Comparison of ENCODE assay signal across 9 cellular contexts in the genomic region with DNA sequence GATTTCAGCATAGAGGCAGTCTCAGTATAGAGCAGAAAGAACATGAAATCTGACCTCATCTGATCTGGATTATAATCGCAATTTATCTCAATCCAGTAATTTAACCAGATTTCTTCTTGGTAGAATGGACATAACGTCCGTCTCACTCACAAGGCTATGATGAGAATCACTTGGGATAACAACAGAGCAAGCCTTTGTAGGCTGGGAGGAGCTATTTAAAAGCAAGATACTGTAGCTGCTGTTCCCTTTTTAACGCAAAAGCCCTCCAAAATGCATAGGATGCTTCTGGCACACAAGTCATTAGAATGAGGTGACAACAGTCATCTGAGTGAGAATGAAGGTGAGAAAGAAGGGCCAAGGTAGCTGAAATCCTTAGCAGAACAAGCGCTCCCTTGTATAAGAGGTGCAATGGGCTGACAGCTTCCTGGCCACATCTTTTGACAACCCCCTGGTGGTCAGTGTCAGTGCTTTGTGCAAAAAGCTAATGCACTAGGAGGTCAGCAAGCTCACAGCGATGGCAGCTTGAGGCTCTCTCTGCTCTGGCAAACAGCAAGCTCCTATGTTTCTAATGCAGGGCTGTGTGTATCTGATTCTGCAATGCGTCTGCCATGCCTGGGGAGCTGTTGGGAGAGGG. TPM values are rescaled to one million over a fixed set of nuclear protein-coding genes. Genes with fewer than 3 reads are reported as not detected.
DNase-seq lines count a peak whose midpoint lies in the region; ATAC-seq and TF ChIP-seq lines count a peak whose summit lies in the region.
"Had no signal": no experiment of that assay in that cellular context is flagged by ENCODE, and none has a peak within 500 bp of the region (broad histone marks: within the 10 kb centered on the region; RNA-seq: fewer than 3 reads in every experiment).

No MANE protein-coding gene starts in this region.

- CTCF ChIA-PET in activated CD8-positive, alpha-beta T cell treated with anti-CD3 and anti-CD28 coated beads for 36 hours (lab: Charles Lee), result interaction anchor here (1.0 to 1.4 kb wide), 3 partner anchors 14 to 48 kb away, joined by 3 to 5 read pairs (median 4); no protein-coding TSS in a partner anchor
- CTCF ChIA-PET in activated CD8-positive, alpha-beta T cell treated with anti-CD3 and anti-CD28 coated beads, Interleukin-2, amount 10 ng/mL, durations not matched to agents 7 days and 5 days (lab: Charles Lee), result interaction anchor here (0.8 to 1.5 kb wide), 4 partner anchors 10 to 126 kb away, joined by 3 to 4 read pairs (median 3); no protein-coding TSS in a partner anchor
- CTCF ChIA-PET in activated CD4-positive, alpha-beta memory T cell treated with anti-CD3 and anti-CD28 coated beads, Interleukin-2, amount 10 ng/mL, durations not matched to agents 7 days and 5 days (lab: Charles Lee), result no interaction called here

- no peak overlapping the region for H3K27ac Mint-ChIP-seq in activated CD8-positive, alpha-beta T cell treated with anti-CD3 and anti-CD28 coated beads for 36 hours
- no peak overlapping the region for H3K27ac Mint-ChIP-seq in activated CD8-positive, alpha-beta T cell treated with anti-CD3 and anti-CD28 coated beads, Interleukin-2, amount 10 ng/mL, durations not matched to agents 7 days and 5 days
- H3K27ac Mint-ChIP-seq in activated CD4-positive, alpha-beta memory T cell treated with anti-CD3 and anti-CD28 coated beads, Interleukin-2, amount 10 ng/mL, durations not matched to agents 7 days and 5 days, result no peak overlapping the region
- H3K27ac Mint-ChIP-seq: T-cell had no signal

- no peaks in the 10 kb centered on the region for H3K36me3 ChIP-seq in testis (ENCODE audit: low read depth, missing control alignments)

- intact Hi-C loops in activated CD8-positive, alpha-beta T cell treated with anti-CD3 and anti-CD28 coated beads for 36 hours (cut with micrococcal nuclease), result no loop called here
- intact Hi-C loops in testis (cut with DNase I; ENCODE audit: low total_unique reads), result no loop called here

- H3K4me3 Mint-ChIP-seq in activated CD8-positive, alpha-beta T cell treated with anti-CD3 and anti-CD28 coated beads for 36 hours, result no peak overlapping the region
- no peak overlapping the region for H3K4me3 Mint-ChIP-seq in activated CD8-positive, alpha-beta T cell treated with anti-CD3 and anti-CD28 coated beads, Interleukin-2, amount 10 ng/mL, durations not matched to agents 7 days and 5 days
- no peak overlapping the region for H3K4me3 Mint-ChIP-seq in activated CD4-positive, alpha-beta memory T cell treated with anti-CD3 and anti-CD28 coated beads, Interleukin-2, amount 10 ng/mL, durations not matched to agents 7 days and 5 days
- H3K4me3 Mint-ChIP-seq: T-cell had no signal

- no peaks in the 10 kb centered on the region for H3K27me3 Mint-ChIP-seq in activated CD8-positive, alpha-beta T cell treated with anti-CD3 and anti-CD28 coated beads for 36 hours
- H3K27me3 Mint-ChIP-seq in activated CD8-positive, alpha-beta T cell treated with anti-CD3 and anti-CD28 coated beads, Interleukin-2, amount 10 ng/mL, durations not matched to agents 7 days and 5 days (ENCODE audit: low read depth), result peaks cover 11% of the 10 kb centered on the region
- H3K27me3 Mint-ChIP-seq in activated CD4-positive, alpha-beta memory T cell treated with anti-CD3 and anti-CD28 coated beads, Interleukin-2, amount 10 ng/mL, durations not matched to agents 7 days and 5 days, result peaks cover 34% of the 10 kb centered on the region

- DNase-seq in activated CD8-positive, alpha-beta T cell treated with anti-CD3 and anti-CD28 coated beads for 36 hours, result peak; percentile 5
- DNase-seq in activated CD8-positive, alpha-beta T cell treated with anti-CD3 and anti-CD28 coated beads, Interleukin-2, amount 10 ng/mL, durations not matched to agents 7 days and 5 days, result no peak
- DNase-seq in RPMI7951 (ENCODE audit: low read depth) (peak; percentile 37), fibroblast of mammary gland (ENCODE audit: low read depth) (peak; percentile 17), testis (peak; percentile 43)
- no peak for DNase-seq in activated CD4-positive, alpha-beta memory T cell treated with anti-CD3 and anti-CD28 coated beads, Interleukin-2, amount 10 ng/mL, durations not matched to agents 7 days and 5 days
- DNase-seq: T-cell had no signal

- no peaks in the 10 kb centered on the region for H3K9me3 Mint-ChIP-seq in activated CD8-positive, alpha-beta T cell treated with anti-CD3 and anti-CD28 coated beads for 36 hours
- no peaks in the 10 kb centered on the region for H3K9me3 Mint-ChIP-seq in activated CD8-positive, alpha-beta T cell treated with anti-CD3 and anti-CD28 coated beads, Interleukin-2, amount 10 ng/mL, durations not matched to agents 7 days and 5 days (ENCODE audit: insufficient read depth)
- H3K9me3 Mint-ChIP-seq in activated CD4-positive, alpha-beta memory T cell treated with anti-CD3 and anti-CD28 coated beads, Interleukin-2, amount 10 ng/mL, durations not matched to agents 7 days and 5 days, result no peaks in the 10 kb centered on the region
- H3K9me3 Mint-ChIP-seq: T-cell had no signal

- H3K4me1 Mint-ChIP-seq in activated CD8-positive, alpha-beta T cell treated with anti-CD3 and anti-CD28 coated beads for 36 hours (ENCODE audit: low read depth), result no peaks in the 10 kb centered on the region
- no peaks in the 10 kb centered on the region for H3K4me1 Mint-ChIP-seq in activated CD8-positive, alpha-beta T cell treated with anti-CD3 and anti-CD28 coated beads, Interleukin-2, amount 10 ng/mL, durations not matched to agents 7 days and 5 days (ENCODE audit: low read depth)
- H3K4me1 Mint-ChIP-seq in activated CD4-positive, alpha-beta memory T cell treated with anti-CD3 and anti-CD28 coated beads, Interleukin-2, amount 10 ng/mL, durations not matched to agents 7 days and 5 days, result no peaks in the 10 kb centered on the region
- H3K4me1 Mint-ChIP-seq: T-cell had no signal

- H3K27me3 ChIP-seq in testis, result no peaks in the 10 kb centered on the region

- no peaks in the 10 kb centered on the region for H3K36me3 Mint-ChIP-seq in activated CD8-positive, alpha-beta T cell treated with anti-CD3 and anti-CD28 coated beads for 36 hours (ENCODE audit: low read depth)
- no peaks in the 10 kb centered on the region for H3K36me3 Mint-ChIP-seq in activated CD8-positive, alpha-beta T cell treated with anti-CD3 and anti-CD28 coated beads, Interleukin-2, amount 10 ng/mL, durations not matched to agents 7 days and 5 days (ENCODE audit: low read depth)
- no peaks in the 10 kb centered on the region for H3K36me3 Mint-ChIP-seq in activated CD4-positive, alpha-beta memory T cell treated with anti-CD3 and anti-CD28 coated beads, Interleukin-2, amount 10 ng/mL, durations not matched to agents 7 days and 5 days (ENCODE audit: low read depth)
- H3K36me3 Mint-ChIP-seq: T-cell had no signal

- no peaks in the 10 kb centered on the region for H3K9me3 ChIP-seq in testis

- ATAC-seq in activated CD8-positive, alpha-beta T cell treated with anti-CD3 and anti-CD28 coated beads for 36 hours, result no peak
- no peak for ATAC-seq in activated CD8-positive, alpha-beta T cell treated with anti-CD3 and anti-CD28 coated beads, Interleukin-2, amount 10 ng/mL, durations not matched to agents 7 days and 5 days
- ATAC-seq in HG03378 (IDR thresholded peaks at IDR 0.05; ENCODE audit: unreplicated experiment) (no peak), GM19324 (IDR thresholded peaks at IDR 0.05; ENCODE audit: low FRiP score, unreplicated experiment) (no peak)
- ATAC-seq: T-cell had no signal

- peaks cover 14% of the 10 kb centered on the region for H3K4me1 ChIP-seq in testis

- POLR2A ChIA-PET in activated CD8-positive, alpha-beta T cell treated with anti-CD3 and anti-CD28 coated beads for 36 hours (lab: Charles Lee), result no interaction called here
- POLR2A ChIA-PET in activated CD8-positive, alpha-beta T cell treated with anti-CD3 and anti-CD28 coated beads, Interleukin-2, amount 10 ng/mL, durations not matched to agents 7 days and 5 days (lab: Charles Lee), result no interaction called here
- POLR2A ChIA-PET in activated CD4-positive, alpha-beta memory T cell treated with anti-CD3 and anti-CD28 coated beads, Interleukin-2, amount 10 ng/mL, durations not matched to agents 7 days and 5 days (lab: Charles Lee), result no interaction called here

- no peak overlapping the region for H3K27ac ChIP-seq in testis

- TF ChIP-seq CTCF in activated CD8-positive, alpha-beta T cell treated with anti-CD3 and anti-CD28 coated beads for 36 hours (IDR thresholded peaks at IDR 0.05), result no peak
- peak; percentile 44 for TF ChIP-seq CTCF in fibroblast of mammary gland (conservative IDR thresholded peaks at IDR 0.05; ENCODE audit: control insufficient read depth, insufficient read depth, low read depth, low read length)
- peak in 1 of 3 experiments; percentile 24 for TF ChIP-seq CTCF in testis (IDR thresholded peaks at IDR 0.05)

- no peak for TF ChIP-seq POLR2A in testis (IDR thresholded peaks at IDR 0.05)

- H3K4me3 ChIP-seq in fibroblast of mammary gland (ENCODE audit: control insufficient read depth, low read depth, low read length) (no peak overlapping the region), testis (no peak overlapping the region)

- WGBS in testis, 2 donors, result 73 to 74% methylated on average over 4 to 7 of the region's 7 CpGs

RNA-seq across cellular contexts. Expression of a gene that starts 16.4 kb away (rescaled TPM):
- total RNA-seq in activated CD8-positive, alpha-beta T cell treated with anti-CD3 and anti-CD28 coated beads for 36 hours, result not detected
- total RNA-seq in activated CD8-positive, alpha-beta T cell treated with anti-CD3 and anti-CD28 coated beads, Interleukin-2, amount 10 ng/mL, durations not matched to agents 7 days and 5 days, result not detected
- not detected in 2 replicates for total RNA-seq in RPMI7951 (2014; rRNA removed; shearing (Covaris generic))
- total RNA-seq in testis, result 1 to 10 TPM; 3.5 to 6.0 TPM
- polyA plus RNA-seq in testis (ENCODE audit: insufficient read depth, low read depth, low replicate concordance), result 6.3 TPM
- total RNA-seq in activated CD4-positive, alpha-beta memory T cell treated with anti-CD3 and anti-CD28 coated beads, Interleukin-2, amount 10 ng/mL, durations not matched to agents 7 days and 5 days, result not detected

Comparison
In these comparisons a context has a peak if more than half of its experiments do, and no peak if none do; other contexts are left out.
1. DNase-seq: peak in activated CD8-positive, alpha-beta T cell treated with anti-CD3 and anti-CD28 coated beads for 36 hours (single experiment), RPMI7951 (single experiment), fibroblast of mammary gland (single experiment) and testis (single experiment); none in activated CD8-positive, alpha-beta T cell treated with anti-CD3 and anti-CD28 coated beads, Interleukin-2, amount 10 ng/mL, durations not matched to agents 7 days and 5 days (single experiment) and activated CD4-positive, alpha-beta memory T cell treated with anti-CD3 and anti-CD28 coated beads, Interleukin-2, amount 10 ng/mL, durations not matched to agents 7 days and 5 days (single experiment).